Comparison of ENCODE assay signal across 10 cellular contexts in genomic region chr7:26187380-26188290, GRCh38. TPM values are rescaled to one million over a fixed set of nuclear protein-coding genes. Genes with fewer than 3 reads are reported as not detected.
DNase-seq lines count a peak whose midpoint lies in the region; ATAC-seq and TF ChIP-seq lines count a peak whose summit lies in the region.
"Had no signal": no experiment of that assay in that cellular context is flagged by ENCODE, and none has a peak within 500 bp of the region (broad histone marks: within the 10 kb centered on the region; RNA-seq: fewer than 3 reads in every experiment).

No MANE protein-coding gene starts in this region.

- peaks cover 81% of the 10 kb centered on the region for H3K36me3 Mint-ChIP-seq in activated CD8-positive, alpha-beta T cell treated with anti-CD3 and anti-CD28 coated beads, Interleukin-2, amount 10 ng/mL, durations not matched to agents 7 days and 5 days (ENCODE audit: low read depth)

- H3F3A ChIP-seq in neural cell (ENCODE audit: insufficient read depth, low read length, poor library complexity, severe bottlenecking) = no peaks in the 10 kb centered on the region

- H3K27me3 Mint-ChIP-seq in activated CD8-positive, alpha-beta T cell treated with anti-CD3 and anti-CD28 coated beads, Interleukin-2, amount 10 ng/mL, durations not matched to agents 7 days and 5 days (ENCODE audit: low read depth) = no peaks in the 10 kb centered on the region

- peak overlapping the region; percentile 6 for H3K4me3 Mint-ChIP-seq in activated CD8-positive, alpha-beta T cell treated with anti-CD3 and anti-CD28 coated beads, Interleukin-2, amount 10 ng/mL, durations not matched to agents 7 days and 5 days

- H2AFZ ChIP-seq in neural cell (ENCODE audit: low read depth, low read length) = no peak overlapping the region

- H3K9me3 ChIP-seq in neural cell (ENCODE audit: low read length) = no peaks in the 10 kb centered on the region

- H3K36me3 ChIP-seq in neural cell (ENCODE audit: insufficient read depth, low read length) = peaks cover 39% of the 10 kb centered on the region

- peaks cover 3% of the 10 kb centered on the region for H3K9me2 ChIP-seq in neural cell (ENCODE audit: insufficient read depth, low read length)

- H3K9me3 Mint-ChIP-seq in activated CD8-positive, alpha-beta T cell treated with anti-CD3 and anti-CD28 coated beads, Interleukin-2, amount 10 ng/mL, durations not matched to agents 7 days and 5 days (ENCODE audit: insufficient read depth) = no peaks in the 10 kb centered on the region

- peak; percentile 13 for ATAC-seq in activated CD8-positive, alpha-beta T cell treated with anti-CD3 and anti-CD28 coated beads, Interleukin-2, amount 10 ng/mL, durations not matched to agents 7 days and 5 days
- no peak for ATAC-seq in GM21381 (IDR thresholded peaks at IDR 0.05; ENCODE audit: unreplicated experiment)
- ATAC-seq in GM21526 (IDR thresholded peaks at IDR 0.05; ENCODE audit: low FRiP score, unreplicated experiment) = no peak

- POLR2A ChIA-PET in activated CD8-positive, alpha-beta T cell treated with anti-CD3 and anti-CD28 coated beads, Interleukin-2, amount 10 ng/mL, durations not matched to agents 7 days and 5 days (lab: Charles Lee) = interaction anchor here (0.5 to 8.9 kb wide), 20 partner anchors 7 to 116 kb away, joined by 3 to 180 read pairs (median 5); partner anchors contain the start of genes CBX3, HNRNPA2B1 and NFE2L3

- TF ChIP-seq CTCF in neural cell (IDR thresholded peaks at IDR 0.05; ENCODE audit: poor library complexity, severe bottlenecking) = no peak

- no peak overlapping the region for H3K27ac ChIP-seq in neural cell (ENCODE audit: low read length)

- TF ChIP-seq EP300 in neural cell (conservative IDR thresholded peaks at IDR 0.05; ENCODE audit: poor library complexity, severe bottlenecking) = no peak

- H3K9ac ChIP-seq in neural cell (ENCODE audit: low read length) = no peak overlapping the region

- no peak overlapping the region for H3K4me3 ChIP-seq in neural cell (ENCODE audit: low read length)

- no peak for TF ChIP-seq RAD21 in neural cell (conservative IDR thresholded peaks at IDR 0.05)

- H4K20me1 ChIP-seq in neural cell (ENCODE audit: insufficient read depth) = peaks cover 14% of the 10 kb centered on the region

- H3K4me1 Mint-ChIP-seq in activated CD8-positive, alpha-beta T cell treated with anti-CD3 and anti-CD28 coated beads, Interleukin-2, amount 10 ng/mL, durations not matched to agents 7 days and 5 days (ENCODE audit: low read depth) = peaks cover 72% of the 10 kb centered on the region

- DNase-seq in DMS53 (lab: John Stamatoyannopoulos, UW) (peak; percentile 67), DMS53 treated with DMSO at 0.1 percent for 48 hours (lab: John Stamatoyannopoulos, UW; ENCODE audit: unreplicated experiment) (no peak), Kasumi-1 (lab: John Stamatoyannopoulos, UW) (peak; percentile 22 to 31), kidney tubule cell (ENCODE audit: low spot score) (no peak)
- no peak for DNase-seq in activated CD8-positive, alpha-beta T cell treated with anti-CD3 and anti-CD28 coated beads, Interleukin-2, amount 10 ng/mL, durations not matched to agents 7 days and 5 days
- DNase-seq: NCI-H2029 treated with DMSO at 0.1 percent for 48 hours; stimulated activated CD4-positive, alpha-beta T cell treated with anti-CD3 and anti-CD28 coated beads, Interleukin-4, amount 100 ng/mL, for 1 hour had no signal

- CTCF ChIA-PET in activated CD8-positive, alpha-beta T cell treated with anti-CD3 and anti-CD28 coated beads, Interleukin-2, amount 10 ng/mL, durations not matched to agents 7 days and 5 days (lab: Charles Lee) = interaction anchor here (0.6 to 4.0 kb wide), 15 partner anchors 11 to 295 kb away, joined by 3 to 63 read pairs (median 5); partner anchors contain the start of gene NFE2L3

- H3K4me2 ChIP-seq in neural cell (ENCODE audit: low read length) = no peak overlapping the region

- peaks cover 14% of the 10 kb centered on the region for H3K79me2 ChIP-seq in neural cell (replicated peaks; ENCODE audit: insufficient read depth, low read length)

- no peaks in the 10 kb centered on the region for H3K27me3 ChIP-seq in neural cell (ENCODE audit: insufficient read depth, low read depth, low read length)

- H3K27ac Mint-ChIP-seq in activated CD8-positive, alpha-beta T cell treated with anti-CD3 and anti-CD28 coated beads, Interleukin-2, amount 10 ng/mL, durations not matched to agents 7 days and 5 days = peak overlapping the region; percentile 67

TF ChIP-seq in neural cell, 6 proteins besides CTCF, POLR2A, EP300 and RAD21:
- TF ChIP-seq TAF1 (IDR thresholded peaks at IDR 0.05; ENCODE audit: low read depth) (no peak), POLR2AphosphoS5 (IDR thresholded peaks at IDR 0.05) (peak; percentile 40)

RNA-seq across cellular contexts. Expression of gene HNRNPA2B1, which starts 12.9 kb away (rescaled TPM):
- 100 to 1,000 TPM; 882 to 899 TPM for total RNA-seq in activated CD8-positive, alpha-beta T cell treated with anti-CD3 and anti-CD28 coated beads, Interleukin-2, amount 10 ng/mL, durations not matched to agents 7 days and 5 days
- 316 and 419 TPM in 2 replicates for polyA plus RNA-seq in neural cell
- 200 and 257 TPM in 2 replicates for polyA minus RNA-seq in neural cell

RNA-seq across cellular contexts. Expression of gene CBX3, which starts 13.9 kb away (rescaled TPM):
- 100 to 1,000 TPM; 254 to 269 TPM for total RNA-seq in activated CD8-positive, alpha-beta T cell treated with anti-CD3 and anti-CD28 coated beads, Interleukin-2, amount 10 ng/mL, durations not matched to agents 7 days and 5 days
- 532 and 598 TPM in 2 replicates for polyA plus RNA-seq in neural cell
- 221 and 244 TPM in 2 replicates for polyA minus RNA-seq in neural cell

RNA-seq across cellular contexts. Expression of gene NFE2L3, which starts 35.6 kb away (rescaled TPM):
- total RNA-seq in activated CD8-positive, alpha-beta T cell treated with anti-CD3 and anti-CD28 coated beads, Interleukin-2, amount 10 ng/mL, durations not matched to agents 7 days and 5 days = 10 to 100 TPM in 1 of 2 experiments, 1 to 10 TPM in 1; 9.7 to 10.4 TPM
- polyA plus RNA-seq in neural cell = 1.7 and 2.9 TPM in 2 replicates
- polyA minus RNA-seq in neural cell = 3.4 TPM in 2 replicates

Comparison
In these comparisons a context has a peak if more than half of its experiments do, and no peak if none do; other contexts are left out.
1. DNase-seq: peak in DMS53 (single experiment) and Kasumi-1 (2 of 2); none in DMS53 treated with DMSO at 0.1 percent for 48 hours (single experiment), activated CD8-positive, alpha-beta T cell treated with anti-CD3 and anti-CD28 coated beads, Interleukin-2, amount 10 ng/mL, durations not matched to agents 7 days and 5 days (single experiment) and kidney tubule cell (single experiment).